13 cellular contexts compared by ENCODE assay signal in genomic region chr7:4633012-4633411, GRCh38. TPM values are rescaled to one million over a fixed set of nuclear protein-coding genes. Genes with fewer than 3 reads are reported as not detected.
DNase-seq lines count a peak whose midpoint lies in the region; ATAC-seq and TF ChIP-seq lines count a peak whose summit lies in the region.
"Had no signal": no experiment of that assay in that cellular context is flagged by ENCODE, and none has a peak within 500 bp of the region (broad histone marks: within the 10 kb centered on the region; RNA-seq: fewer than 3 reads in every experiment).

No MANE protein-coding gene starts in this region.

- H3K36me3 Mint-ChIP-seq in endothelial cell (ENCODE audit: low read depth, unreplicated experiment) (no peaks in the 10 kb centered on the region), type B pancreatic cell (no peaks in the 10 kb centered on the region)
- H3K36me3 Mint-ChIP-seq: activated naive CD4-positive, alpha-beta T cell treated with anti-CD3 and anti-CD28 coated beads, Interleukin-2, amount 50 U/mL, for 24 hours had no signal

- peaks cover 7% of the 10 kb centered on the region for H3K27me3 Mint-ChIP-seq in endothelial cell (ENCODE audit: unreplicated experiment)
- peaks cover 6% of the 10 kb centered on the region for H3K27me3 Mint-ChIP-seq in type B pancreatic cell
- H3K27me3 Mint-ChIP-seq: activated naive CD4-positive, alpha-beta T cell treated with anti-CD3 and anti-CD28 coated beads, Interleukin-2, amount 50 U/mL, for 24 hours had no signal

- H3K9me2 ChIP-seq in PC-9 (ENCODE audit: insufficient read depth) = no peaks in the 10 kb centered on the region

- H3K4me3 Mint-ChIP-seq in endothelial cell (ENCODE audit: unreplicated experiment) (no peak overlapping the region), type B pancreatic cell (no peak overlapping the region)
- H3K4me3 Mint-ChIP-seq: activated naive CD4-positive, alpha-beta T cell treated with anti-CD3 and anti-CD28 coated beads, Interleukin-2, amount 50 U/mL, for 24 hours had no signal

- no peaks in the 10 kb centered on the region for H3K9me3 ChIP-seq in PC-9 (ENCODE audit: insufficient read depth, low read depth)
- H3K9me3 ChIP-seq: prostate gland had no signal

- intact Hi-C loops in PC-9 (cut with micrococcal nuclease; ENCODE audit: unreplicated experiment) = loop anchor here (5.0 kb wide), 2 partner anchors 119 to 1761 kb away; no protein-coding TSS in a partner anchor

- peaks cover 9% of the 10 kb centered on the region; the same call in 1 of the 2 replicates for H3F3A ChIP-seq in PC-9 (ENCODE audit: insufficient read depth, low read depth)

- no peaks in the 10 kb centered on the region for H3K79me2 ChIP-seq in PC-9 (ENCODE audit: low read depth)

- no peak overlapping the region for H2AFZ ChIP-seq in PC-9

- H3K36me3 ChIP-seq in PC-9 (ENCODE audit: low read depth) = no peaks in the 10 kb centered on the region
- H3K36me3 ChIP-seq: prostate gland had no signal

- no peaks in the 10 kb centered on the region for H4K20me1 ChIP-seq in PC-9 (ENCODE audit: insufficient read depth)

- no peak for ATAC-seq in HG03108 (IDR thresholded peaks at IDR 0.05; ENCODE audit: unreplicated experiment)
- ATAC-seq: left lobe of liver had no signal

- H3K9me3 Mint-ChIP-seq in endothelial cell (ENCODE audit: unreplicated experiment) (peaks cover 8% of the 10 kb centered on the region), type B pancreatic cell (no peaks in the 10 kb centered on the region)
- H3K9me3 Mint-ChIP-seq: activated naive CD4-positive, alpha-beta T cell treated with anti-CD3 and anti-CD28 coated beads, Interleukin-2, amount 50 U/mL, for 24 hours had no signal

- POLR2A ChIA-PET in PC-9 (lab: Charles Lee; ENCODE audit: unreplicated experiment) = interaction anchor here (0.6 kb wide), 2 partner anchors 8 to 93 kb away, joined by 3 read pairs; no protein-coding TSS in a partner anchor

- no TSS peak for BruUV-seq in PC-9 (replicated peaks; lab: Mats Ljungman, UMichigan)

- no peak overlapping the region for H3K27ac ChIP-seq in PC-9
- H3K27ac ChIP-seq: prostate gland had no signal

- H3K27ac Mint-ChIP-seq in endothelial cell (ENCODE audit: unreplicated experiment) (no peak overlapping the region), type B pancreatic cell (no peak overlapping the region)
- H3K27ac Mint-ChIP-seq: activated naive CD4-positive, alpha-beta T cell treated with anti-CD3 and anti-CD28 coated beads, Interleukin-2, amount 50 U/mL, for 24 hours had no signal

- peaks cover 13% of the 10 kb centered on the region for H3K4me1 ChIP-seq in PC-9 (replicated peaks; ENCODE audit: insufficient read depth)
- H3K4me1 ChIP-seq: prostate gland had no signal

- DNase-seq in 8988T (peak; percentile 57), AML-193 (lab: John Stamatoyannopoulos, UW) (peak; percentile 8 to 21), OCI-M1 (lab: John Stamatoyannopoulos, UW) (peak; percentile 46), epithelial cell of proximal tubule (ENCODE audit: low read depth) (no peak), endothelial cell (ENCODE audit: low spot score) (no peak), PC-9 (no peak), type B pancreatic cell (ENCODE audit: extremely low spot score, unreplicated experiment) (no peak)
- DNase-seq: NCI-H524, T-helper 9 cell had no signal

- H3K4me2 ChIP-seq in PC-9 = no peak overlapping the region

- H3K4me1 Mint-ChIP-seq in endothelial cell (ENCODE audit: unreplicated experiment) (no peaks in the 10 kb centered on the region), type B pancreatic cell (ENCODE audit: unreplicated experiment) (peaks cover 19% of the 10 kb centered on the region)
- H3K4me1 Mint-ChIP-seq: activated naive CD4-positive, alpha-beta T cell treated with anti-CD3 and anti-CD28 coated beads, Interleukin-2, amount 50 U/mL, for 24 hours had no signal

- CTCF ChIA-PET in PC-9 (lab: Charles Lee) = no interaction called here

- no peak overlapping the region for H3K4me3 ChIP-seq in epithelial cell of proximal tubule (ENCODE audit: low read depth, low read length)
- no peak overlapping the region for H3K4me3 ChIP-seq in PC-9
- H3K4me3 ChIP-seq: prostate gland had no signal

- H3K27me3 ChIP-seq in PC-9 (ENCODE audit: insufficient read depth, low read depth) = peaks cover 12% of the 10 kb centered on the region

- TF ChIP-seq CTCF in epithelial cell of proximal tubule (conservative IDR thresholded peaks at IDR 0.05; ENCODE audit: low read depth, low read length) (peak; percentile 7), endothelial cell (IDR thresholded peaks at IDR 0.05; ENCODE audit: unreplicated experiment) (no peak), PC-9 (conservative IDR thresholded peaks at IDR 0.05) (no peak), type B pancreatic cell (conservative IDR thresholded peaks at IDR 0.05) (no peak)

RNA-seq across cellular contexts. Expression of gene FOXK1, which starts 49.1 kb away (rescaled TPM):
- total RNA-seq in epithelial cell of proximal tubule (24.4 and 30.4 TPM in 2 replicates), endothelial cell (ENCODE audit: unreplicated experiment) (73.8 TPM), PC-9 (2021) (68.1 and 77.3 TPM in 2 replicates), type B pancreatic cell (ENCODE audit: low replicate concordance) (55.1 and 55.2 TPM in 2 replicates)

Comparison
In these comparisons a context has a peak if more than half of its experiments do, and no peak if none do; other contexts are left out.
1. DNase-seq: peak in 8988T (single experiment), AML-193 (2 of 2) and OCI-M1 (single experiment); none in epithelial cell of proximal tubule (single experiment), endothelial cell (single experiment), PC-9 (0 of 2) and type B pancreatic cell (single experiment).